In genomic region chr3:73502609-73503560, GRCh38 we compare ENCODE assay signal across 8 cellular contexts.
DNase-seq lines count a peak whose midpoint lies in the region; ATAC-seq lines count a peak whose summit lies in the region.

No MANE protein-coding gene starts in this region.

- H3K4me3 Mint-ChIP-seq in CD4-positive, alpha-beta memory T cell: no peak overlapping the region
- no peak overlapping the region for H3K4me3 Mint-ChIP-seq in activated CD4-positive, alpha-beta memory T cell treated with anti-CD3 and anti-CD28 coated beads for 36 hours

- H3K27ac ChIP-seq in CD4-positive, alpha-beta memory T cell (ENCODE audit: low read depth, low read length): no peak overlapping the region
- peak overlapping the region; percentile 27 for H3K27ac ChIP-seq in epithelial cell of prostate
- H3K27ac ChIP-seq in muscle layer of colon (ENCODE audit: low read depth, low read length): peak overlapping the region; percentile 46

- no peaks in the 10 kb centered on the region for H3K9me3 Mint-ChIP-seq in CD4-positive, alpha-beta memory T cell
- no peaks in the 10 kb centered on the region for H3K9me3 Mint-ChIP-seq in activated CD4-positive, alpha-beta memory T cell treated with anti-CD3 and anti-CD28 coated beads for 36 hours

- CTCF ChIA-PET in CD4-positive, alpha-beta memory T cell (lab: Charles Lee; ENCODE audit: partially characterized antibody): interaction anchor here (1.0 to 4.1 kb wide), 4 partner anchors 9 to 402 kb away, joined by 3 to 32 read pairs (median 4); no protein-coding TSS in a partner anchor
- CTCF ChIA-PET in activated CD4-positive, alpha-beta memory T cell treated with anti-CD3 and anti-CD28 coated beads for 36 hours (lab: Charles Lee): interaction anchor here (0.5 to 5.5 kb wide), 16 partner anchors 8 to 1773 kb away, joined by 3 to 44 read pairs (median 4); no protein-coding TSS in a partner anchor

- no peak overlapping the region for H3K27ac Mint-ChIP-seq in CD4-positive, alpha-beta memory T cell
- no peak overlapping the region for H3K27ac Mint-ChIP-seq in activated CD4-positive, alpha-beta memory T cell treated with anti-CD3 and anti-CD28 coated beads for 36 hours

- no peaks in the 10 kb centered on the region for H3K36me3 Mint-ChIP-seq in CD4-positive, alpha-beta memory T cell
- no peaks in the 10 kb centered on the region for H3K36me3 Mint-ChIP-seq in activated CD4-positive, alpha-beta memory T cell treated with anti-CD3 and anti-CD28 coated beads for 36 hours

- no peaks in the 10 kb centered on the region for H3K4me1 ChIP-seq in CD4-positive, alpha-beta memory T cell (ENCODE audit: insufficient read depth, low read length)
- H3K4me1 ChIP-seq in muscle layer of colon (ENCODE audit: insufficient read depth, low read length): peaks cover 60% of the 10 kb centered on the region

- H3K27me3 Mint-ChIP-seq in CD4-positive, alpha-beta memory T cell: peaks cover 6% of the 10 kb centered on the region in 2 donors
- peaks cover 3% of the 10 kb centered on the region for H3K27me3 Mint-ChIP-seq in activated CD4-positive, alpha-beta memory T cell treated with anti-CD3 and anti-CD28 coated beads for 36 hours

- intact Hi-C loops in CD4-positive, alpha-beta memory T cell (cut with micrococcal nuclease): no loop called here
- intact Hi-C loops in activated CD4-positive, alpha-beta memory T cell treated with anti-CD3 and anti-CD28 coated beads for 36 hours (cut with micrococcal nuclease): loop anchor here (1.0 kb wide), 2 partner anchors 71 to 402 kb away; no protein-coding TSS in a partner anchor

- H3K36me3 ChIP-seq in CD4-positive, alpha-beta memory T cell (ENCODE audit: insufficient read depth, low read length): no peaks in the 10 kb centered on the region
- H3K36me3 ChIP-seq in muscle layer of colon (ENCODE audit: insufficient read depth, low read length): peaks cover 4% of the 10 kb centered on the region

- H3K27me3 ChIP-seq in CD4-positive, alpha-beta memory T cell (ENCODE audit: insufficient read depth, low read length): no peaks in the 10 kb centered on the region
- no peaks in the 10 kb centered on the region for H3K27me3 ChIP-seq in muscle layer of colon (ENCODE audit: control insufficient read depth in 1 of 2, insufficient read depth in 2 of 2, low read length in 2 of 2)

- no peaks in the 10 kb centered on the region for H3K9me3 ChIP-seq in CD4-positive, alpha-beta memory T cell (ENCODE audit: control insufficient read depth in 1 of 2, low read length in 2 of 2)
- H3K9me3 ChIP-seq in muscle layer of colon (ENCODE audit: low read length): no peaks in the 10 kb centered on the region

- H3K9ac ChIP-seq in muscle layer of colon (ENCODE audit: low read length): no peak overlapping the region

- peak; percentile 67 for ATAC-seq in GM19035 (IDR thresholded peaks at IDR 0.05; ENCODE audit: unreplicated experiment)
- peak; percentile 67 for ATAC-seq in HG03175 (IDR thresholded peaks at IDR 0.05; ENCODE audit: unreplicated experiment)
- ATAC-seq in stimulated activated naive CD8-positive, alpha-beta T cell treated with anti-CD3 and anti-CD28 coated beads, Interleukin-15, Interleukin-2, amounts not matched to agents 100 U/mL and 50 U/mL, for 24 hours: no peak

- POLR2A ChIA-PET in CD4-positive, alpha-beta memory T cell (lab: Charles Lee; ENCODE audit: partially characterized antibody): no interaction called here
- POLR2A ChIA-PET in activated CD4-positive, alpha-beta memory T cell treated with anti-CD3 and anti-CD28 coated beads for 36 hours (lab: Charles Lee): no interaction called here

- DNase-seq in CD4-positive, alpha-beta memory T cell: peak in 4 of 5 donors; percentile 17 to 34 (median 20)
- DNase-seq in NCI-H510A treated with DMSO at 0.1 percent for 48 hours (lab: John Stamatoyannopoulos, UW): peak; percentile 64
- peak; percentile 66 for DNase-seq in activated CD4-positive, alpha-beta memory T cell treated with anti-CD3 and anti-CD28 coated beads for 36 hours
- peak; percentile 43 for DNase-seq in epithelial cell of prostate (ENCODE audit: low read depth, low spot score)
- peak; percentile 55 for DNase-seq in stimulated activated naive CD8-positive, alpha-beta T cell treated with anti-CD3 and anti-CD28 coated beads, Interleukin-15, Interleukin-2, amounts not matched to agents 100 U/mL and 50 U/mL, for 24 hours

- no peak overlapping the region for H3K4me3 ChIP-seq in CD4-positive, alpha-beta memory T cell (ENCODE audit: low read length in 2 of 2)
- no peak overlapping the region for H3K4me3 ChIP-seq in muscle layer of colon (ENCODE audit: low read depth in 1 of 2, low read length in 2 of 2)

- H3K4me1 Mint-ChIP-seq in CD4-positive, alpha-beta memory T cell: no peaks in the 10 kb centered on the region
- H3K4me1 Mint-ChIP-seq in activated CD4-positive, alpha-beta memory T cell treated with anti-CD3 and anti-CD28 coated beads for 36 hours (ENCODE audit: low read depth): no peaks in the 10 kb centered on the region
